ENCODE assay signal across 8 cellular contexts in genomic region chr17:55527520-55528118, GRCh38. TPM values are rescaled to one million over a fixed set of nuclear protein-coding genes. Genes with fewer than 3 reads are reported as not detected.
DNase-seq lines count a peak whose midpoint lies in the region; ATAC-seq and TF ChIP-seq lines count a peak whose summit lies in the region.

No MANE protein-coding gene starts in this region.

- ATAC-seq in IMR-90 (ENCODE audit: low read depth) (peak; percentile 70), GM19328 (IDR thresholded peaks at IDR 0.05; ENCODE audit: unreplicated experiment) (no peak), GM18502 (IDR thresholded peaks at IDR 0.05; ENCODE audit: poor library complexity, unreplicated experiment) (no peak)

- no peak overlapping the region for H3K9ac ChIP-seq in IMR-90 (ENCODE audit: low read depth, low read length)

- no peak overlapping the region for H2BK5ac ChIP-seq in IMR-90 (ENCODE audit: low read depth, low read length, poor library complexity, severe bottlenecking)

- H3K56ac ChIP-seq in IMR-90 (ENCODE audit: extremely low read depth, insufficient read depth, low read length) = no peak overlapping the region

- no peaks in the 10 kb centered on the region for H4K20me1 ChIP-seq in IMR-90 (ENCODE audit: insufficient read depth, low read length)

- CTCF ChIA-PET in IMR-90 (lab: Yijun Ruan, JAX) = interaction anchor here (0.6 to 4.0 kb wide), 8 partner anchors 9 to 1010 kb away, joined by 4 to 29 read pairs (median 9); no protein-coding TSS in a partner anchor

- H3K18ac ChIP-seq in IMR-90 (ENCODE audit: low read depth, low read length) = no peak overlapping the region

- H3K23ac ChIP-seq in IMR-90 (ENCODE audit: low read depth, low read length) = no peak overlapping the region

- H3K4me3 ChIP-seq in IMR-90 (ENCODE audit: insufficient read depth, low read depth, low read length) = no peak overlapping the region
- H3K4me3 ChIP-seq in fibroblast of villous mesenchyme (ENCODE audit: low read depth, low read length) = no peak overlapping the region

- dilution Hi-C loops in IMR-90 (cut with HindIII; ENCODE audit: low sequenced_read_pairs, unreplicated experiment) = no loop called here

- no TSS peak for BruUV-seq in IMR-90 (replicated peaks; lab: Mats Ljungman, UMichigan)

- POLR2A ChIA-PET in IMR-90 (lab: Charles Lee; ENCODE audit: unreplicated experiment) = no interaction called here

- H3K4me2 ChIP-seq in IMR-90 (ENCODE audit: low read depth, low read length) = no peak overlapping the region

- no peaks in the 10 kb centered on the region for H3K9me1 ChIP-seq in IMR-90 (ENCODE audit: insufficient read depth, low read length)

- DNase-seq in DMS79 (lab: John Stamatoyannopoulos, UW) (peak; percentile 7), IMR-90 (peak; percentile 65), SHP77 (lab: John Stamatoyannopoulos, UW) (peak; percentile 40 to 41), fibroblast of villous mesenchyme (ENCODE audit: low read depth) (peak; percentile 74), pons (ENCODE audit: low spot score) (peak; percentile 61)
- DNase-seq in central memory CD4-positive, alpha-beta T cell = no peak

- H4K8ac ChIP-seq in IMR-90 (ENCODE audit: low read depth in 2 of 2, low read length in 2 of 2) = no peak overlapping the region

- H3K27me3 ChIP-seq in IMR-90 (ENCODE audit: control insufficient read depth, insufficient read depth, low read length) = no peaks in the 10 kb centered on the region; the same call in 1 of the 2 replicates

- H2BK120ac ChIP-seq in IMR-90 (ENCODE audit: low read depth, low read length) = no peak overlapping the region

- H4K91ac ChIP-seq in IMR-90 (ENCODE audit: insufficient read depth, low read depth, low read length) = no peak overlapping the region

- in situ Hi-C loops in IMR-90 (cut with MboI; ENCODE audit: low sequenced_read_pairs) = loop anchor here (5.0 kb wide), 3 partner anchors 70 to 245 kb away; partner anchors contain the start of gene TMEM100

- H3K4me1 ChIP-seq in IMR-90 (ENCODE audit: control insufficient read depth, insufficient read depth, low read length) = no peaks in the 10 kb centered on the region

- H2AFZ ChIP-seq in IMR-90 (replicated peaks; ENCODE audit: low read length, poor library complexity) = no peak overlapping the region

- TF ChIP-seq POLR2A in IMR-90 (IDR thresholded peaks at IDR 0.05; ENCODE audit: low read depth, low read length) = no peak

- no peak overlapping the region for H4K5ac ChIP-seq in IMR-90 (ENCODE audit: low read depth, low read length)

- TF ChIP-seq CTCF in IMR-90 (conservative IDR thresholded peaks at IDR 0.05; ENCODE audit: low read depth, low read length) (peak; percentile 75), fibroblast of villous mesenchyme (IDR thresholded peaks at IDR 0.05; ENCODE audit: insufficient read depth, low read depth, low read length) (peak; percentile 73)

- H3K36me3 ChIP-seq in IMR-90 (ENCODE audit: control insufficient read depth, insufficient read depth, low read length) = no peaks in the 10 kb centered on the region

- H3K9me3 ChIP-seq in IMR-90 (ENCODE audit: control insufficient read depth, insufficient read depth, low read length) = no peaks in the 10 kb centered on the region

- 100% methylated on average over 2 of the region's 5 CpGs; no CpG with 5 or more reads in 1 of the 2 experiments for WGBS in IMR-90 (ENCODE audit: extremely low coverage in 2 of 2, insufficient read length in 1 of 2), 2 experiments

- no peak overlapping the region for H3K27ac ChIP-seq in IMR-90 (ENCODE audit: insufficient read depth, low read length)

- H2BK15ac ChIP-seq in IMR-90 (ENCODE audit: low read depth, low read length) = no peak overlapping the region

- no peak overlapping the region for H2AK9ac ChIP-seq in IMR-90 (replicated peaks; ENCODE audit: low read depth, low read length, poor library complexity)

- no peak overlapping the region for H2BK20ac ChIP-seq in IMR-90 (ENCODE audit: low read depth, low read length)

- H3K79me1 ChIP-seq in IMR-90 (ENCODE audit: low read depth in 1 of 2, low read length in 2 of 2) = no peaks in the 10 kb centered on the region

- TF ChIP-seq RAD21 in IMR-90 (IDR thresholded peaks at IDR 0.05; ENCODE audit: low read length) = peak; percentile 78

- intact Hi-C loops in IMR-90 (cut with micrococcal nuclease) = loop anchor here (1.0 to 10.0 kb wide), 4 partner anchors 74 to 951 kb away; no protein-coding TSS in a partner anchor

- H2AK5ac ChIP-seq in IMR-90 (ENCODE audit: low read depth, low read length) = no peak overlapping the region

- H3K4ac ChIP-seq in IMR-90 (ENCODE audit: low read depth, low read length) = no peak overlapping the region

- H3K14ac ChIP-seq in IMR-90 (replicated peaks; ENCODE audit: low read depth, low read length) = no peak overlapping the region

TF ChIP-seq in IMR-90, 13 proteins besides CTCF, POLR2A, EP300 and RAD21:
- TF ChIP-seq SMC3 (IDR thresholded peaks at IDR 0.05; ENCODE audit: low read depth, low read length) = peak; percentile 80
- no peak for TF ChIP-seq RCOR1 (IDR thresholded peaks at IDR 0.05; ENCODE audit: insufficient replicate concordance, low read length)
TF ChIP-seq in IMR-90: peak in this region for 1.

RNA-seq across cellular contexts. Expression of gene SMIM36, which starts 16.4 kb away (rescaled TPM):
- total RNA-seq in IMR-90 (2012; rRNA removed) = not detected in 2 replicates
- polyA plus RNA-seq in IMR-90 (2012; rRNA removed) = not detected in 2 replicates
- polyA plus RNA-seq in IMR-90 (2012; cell fraction: cytosol; rRNA removed) = not detected in 2 replicates
- polyA plus RNA-seq in IMR-90 (2012; cell fraction: nucleus; rRNA removed; ENCODE audit: low replicate concordance) = not detected in 2 replicates
- not detected in 2 replicates for total RNA-seq in fibroblast of villous mesenchyme
